ENCODE assay signal across 16 cellular contexts in the genomic region with DNA sequence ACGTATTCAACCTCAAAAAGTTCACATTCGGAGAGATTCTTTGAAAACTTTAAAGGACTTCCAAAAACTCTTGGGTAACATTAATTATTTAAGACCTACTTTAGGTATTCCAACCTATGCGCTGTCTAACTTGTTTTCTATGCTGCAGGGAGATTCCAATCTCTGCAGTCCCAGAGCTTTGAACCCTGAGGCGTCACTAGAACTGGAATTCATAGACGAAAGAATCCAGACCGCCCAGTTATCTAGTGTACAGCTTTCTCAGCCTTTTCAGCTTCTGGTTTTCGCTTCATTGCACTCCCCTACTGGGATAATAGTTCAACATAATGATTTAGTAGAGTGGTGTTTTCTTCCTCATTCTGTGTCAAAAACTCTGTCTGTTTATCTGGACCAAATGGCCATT.
"Had no signal": no experiment of that assay in that cellular context is flagged by ENCODE, and none has a peak within 500 bp of the region (broad histone marks: within the 10 kb centered on the region; RNA-seq: fewer than 3 reads in every experiment).

No MANE protein-coding gene starts in this region.

- H3K27ac ChIP-seq: heart left ventricle, left ventricle myocardium inferior, lower lobe of right lung, right atrium auricular region, sigmoid colon, skin epidermis, testis, tibial nerve had no signal

- H3K27me3 ChIP-seq: heart left ventricle, right atrium auricular region, sigmoid colon, testis, tibial nerve had no signal

- H3K4me3 ChIP-seq: heart left ventricle, left ventricle myocardium inferior, lower lobe of right lung, right atrium auricular region, sigmoid colon, skin epidermis, testis, tibial nerve had no signal

- ATAC-seq: esophagus mucosa; heart left ventricle; lower lobe of right lung; natural killer cell; stimulated activated naive B cell treated with anti-CD40 and anti-IgM and Interleukin-4, amounts not matched to agents 10 μg/mL and 1 μg/mL and 100 μg/mL, for 72 hours; stimulated activated naive CD8-positive, alpha-beta T cell treated with anti-CD3 and anti-CD28 coated beads, Interleukin-15, amount 100 ng/mL, for 72 hours had no signal

- H3K36me3 ChIP-seq: heart left ventricle, left ventricle myocardium inferior, lower lobe of right lung, right atrium auricular region, sigmoid colon, tibial nerve had no signal

- H3K4me1 ChIP-seq: heart left ventricle, left ventricle myocardium inferior, lower lobe of right lung, right atrium auricular region, sigmoid colon, testis, tibial nerve had no signal

- DNase-seq: effector memory CD4-positive, alpha-beta T cell; heart left ventricle; hypothalamus; left ventricle myocardium inferior; lower lobe of right lung; natural killer cell; sigmoid colon; stimulated activated CD4-positive, alpha-beta T cell treated with anti-CD3 and anti-CD28 coated beads, Interleukin-2, amount 100 ng/mL, for 24 hours; stimulated activated CD4-positive, alpha-beta T cell treated with anti-CD3 and anti-CD28 coated beads, Interleukin-4, amount 100 ng/mL, for 4 hours; stimulated activated naive B cell treated with anti-CD40 and anti-IgM and Interleukin-4, amounts not matched to agents 10 μg/mL and 1 μg/mL and 100 μg/mL, for 72 hours; stimulated activated naive CD8-positive, alpha-beta T cell treated with anti-CD3 and anti-CD28 coated beads, Interleukin-15, amount 100 ng/mL, for 72 hours; testis had no signal

- H3K9me3 ChIP-seq: testis had no signal
